20 cellular contexts compared by ENCODE assay signal in genomic region chr9:8723195-8723594, GRCh38.
"Had no signal": no experiment of that assay in that cellular context is flagged by ENCODE, and none has a peak within 500 bp of the region (broad histone marks: within the 10 kb centered on the region; RNA-seq: fewer than 3 reads in every experiment).

No MANE protein-coding gene starts in this region.

- H3K4me3 Mint-ChIP-seq: natural killer cell treated with Interleukin-12 subunit alpha and Interleukin-12 subunit beta and Interleukin-15 and Interleukin-18, amount 100 ng/mL, for 72 hours; stimulated activated naive B cell treated with anti-CD40 and anti-IgM and Interleukin-4, amounts not matched to agents 10 μg/mL and 1 μg/mL and 100 μg/mL, for 72 hours; stimulated activated naive CD8-positive, alpha-beta T cell treated with anti-CD3 and anti-CD28 coated beads, Interleukin-15, amount 100 ng/mL, for 72 hours had no signal

- H3K27ac ChIP-seq: coronary artery, heart left ventricle, pancreas, testis, tibial nerve had no signal

- H3K27me3 Mint-ChIP-seq: natural killer cell treated with Interleukin-12 subunit alpha and Interleukin-12 subunit beta and Interleukin-15 and Interleukin-18, amount 100 ng/mL, for 72 hours; progenitor cell of endocrine pancreas; stimulated activated naive B cell treated with anti-CD40 and anti-IgM and Interleukin-4, amounts not matched to agents 10 μg/mL and 1 μg/mL and 100 μg/mL, for 72 hours; stimulated activated naive CD8-positive, alpha-beta T cell treated with anti-CD3 and anti-CD28 coated beads, Interleukin-15, amount 100 ng/mL, for 72 hours had no signal

- H3K4me1 Mint-ChIP-seq: stimulated activated naive CD8-positive, alpha-beta T cell treated with anti-CD3 and anti-CD28 coated beads, Interleukin-15, amount 100 ng/mL, for 72 hours had no signal

- H3K9me3 ChIP-seq: heart left ventricle, pancreas, testis, tibial nerve had no signal

- H3K36me3 Mint-ChIP-seq: natural killer cell treated with Interleukin-12 subunit alpha and Interleukin-12 subunit beta and Interleukin-15 and Interleukin-18, amount 100 ng/mL, for 72 hours; stimulated activated naive B cell treated with anti-CD40 and anti-IgM and Interleukin-4, amounts not matched to agents 10 μg/mL and 1 μg/mL and 100 μg/mL, for 72 hours had no signal

- H3K27ac Mint-ChIP-seq: natural killer cell treated with Interleukin-12 subunit alpha and Interleukin-12 subunit beta and Interleukin-15 and Interleukin-18, amount 100 ng/mL, for 72 hours; progenitor cell of endocrine pancreas; stimulated activated naive B cell treated with anti-CD40 and anti-IgM and Interleukin-4, amounts not matched to agents 10 μg/mL and 1 μg/mL and 100 μg/mL, for 72 hours had no signal

- H3K36me3 ChIP-seq: heart left ventricle, pancreas, tibial nerve had no signal

- ATAC-seq: heart left ventricle; left lobe of liver; natural killer cell treated with Interleukin-12 subunit alpha and Interleukin-12 subunit beta and Interleukin-15 and Interleukin-18, amount 100 ng/mL, for 72 hours; pancreas; right cardiac atrium; stimulated activated naive B cell treated with anti-CD40 and anti-IgM and Interleukin-4, amounts not matched to agents 10 μg/mL and 1 μg/mL and 100 μg/mL, for 72 hours; stimulated activated naive CD8-positive, alpha-beta T cell treated with anti-CD3 and anti-CD28 coated beads, Interleukin-15, amount 100 ng/mL, for 72 hours had no signal

- H3K4me1 ChIP-seq: pancreas, testis had no signal

- DNase-seq: dorsolateral prefrontal cortex; effector CD8-positive, alpha-beta T cell; foreskin melanocyte; heart left ventricle; hippocampal formation; kidney glomerular epithelial cell; mammary epithelial cell; occipital lobe; pancreas; right cardiac atrium; stimulated activated CD4-positive, alpha-beta T cell treated with anti-CD3 and anti-CD28 coated beads, Interleukin-1b, Interleukin-23, amount 100 ng/mL, for 48 hours; stimulated activated CD4-positive, alpha-beta T cell treated with anti-CD3 and anti-CD28 coated beads, Interleukin-4, amount 100 ng/mL, for 24 hours; stimulated activated naive B cell treated with anti-CD40 and anti-IgM and Interleukin-4, amounts not matched to agents 10 μg/mL and 1 μg/mL and 100 μg/mL, for 72 hours; stimulated activated naive CD8-positive, alpha-beta T cell treated with anti-CD3 and anti-CD28 coated beads, Interleukin-15, amount 100 ng/mL, for 72 hours; testis had no signal

- H3K27me3 ChIP-seq: dorsolateral prefrontal cortex, heart left ventricle, pancreas, testis, tibial nerve had no signal

- H3K4me3 ChIP-seq: coronary artery, dorsolateral prefrontal cortex, heart left ventricle, pancreas, testis, tibial nerve had no signal

- H3K9me3 Mint-ChIP-seq: natural killer cell treated with Interleukin-12 subunit alpha and Interleukin-12 subunit beta and Interleukin-15 and Interleukin-18, amount 100 ng/mL, for 72 hours; stimulated activated naive B cell treated with anti-CD40 and anti-IgM and Interleukin-4, amounts not matched to agents 10 μg/mL and 1 μg/mL and 100 μg/mL, for 72 hours; stimulated activated naive CD8-positive, alpha-beta T cell treated with anti-CD3 and anti-CD28 coated beads, Interleukin-15, amount 100 ng/mL, for 72 hours had no signal
